ENCODE assay signal across 8 cellular contexts in the genomic region with DNA sequence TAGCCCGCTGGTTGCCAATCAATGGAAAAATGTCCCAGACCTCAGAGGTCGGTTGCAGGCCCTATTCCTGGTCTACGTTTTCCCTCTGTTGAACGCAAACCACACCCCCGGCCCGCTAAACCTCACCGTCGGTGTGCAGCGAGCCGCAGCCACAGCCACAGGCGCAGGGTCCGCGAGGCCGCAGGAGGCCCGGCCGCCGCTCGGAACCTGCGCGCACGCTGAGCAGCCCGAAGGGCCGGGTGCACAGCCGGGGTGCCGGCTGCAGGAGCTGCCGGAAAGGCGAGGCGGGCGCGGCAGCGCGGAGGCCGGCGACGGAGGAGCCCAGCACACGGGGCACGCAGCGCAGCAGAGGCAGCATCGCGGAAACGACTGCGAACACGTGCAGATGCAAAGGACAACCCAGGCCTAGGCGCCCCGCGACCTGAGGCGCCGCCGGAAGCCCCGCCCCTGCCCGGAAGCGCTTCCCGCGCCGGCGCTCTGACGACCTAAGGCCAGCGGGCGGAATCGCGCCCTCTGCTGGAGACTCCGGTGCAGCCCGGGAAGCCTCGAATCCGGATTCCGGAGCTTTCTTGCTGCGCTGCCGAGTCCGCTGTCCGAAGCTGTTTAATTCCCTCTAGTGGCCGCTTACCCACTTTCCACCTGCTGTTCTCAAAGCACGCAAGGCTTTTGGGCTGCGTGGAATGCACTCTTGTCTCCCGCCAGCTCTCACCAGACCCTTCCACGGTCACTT. TPM values are rescaled to one million over a fixed set of nuclear protein-coding genes. Genes with fewer than 3 reads are reported as not detected.
DNase-seq lines count a peak whose midpoint lies in the region; ATAC-seq and TF ChIP-seq lines count a peak whose summit lies in the region.

A gene with protein sequence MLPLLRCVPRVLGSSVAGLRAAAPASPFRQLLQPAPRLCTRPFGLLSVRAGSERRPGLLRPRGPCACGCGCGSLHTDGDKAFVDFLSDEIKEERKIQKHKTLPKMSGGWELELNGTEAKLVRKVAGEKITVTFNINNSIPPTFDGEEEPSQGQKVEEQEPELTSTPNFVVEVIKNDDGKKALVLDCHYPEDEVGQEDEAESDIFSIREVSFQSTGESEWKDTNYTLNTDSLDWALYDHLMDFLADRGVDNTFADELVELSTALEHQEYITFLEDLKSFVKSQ (minus strand): TSS at position 440 of the 730 bp plus-strand sequence. CDS start 82 bp downstream, at position 358.

- TF ChIP-seq POLR2A in right lobe of liver (IDR thresholded peaks at IDR 0.05), result peak; percentile 72

- H3K27ac ChIP-seq in right lobe of liver, result peak within 1 kb of the TSS; percentile 2 to 55 (median 45)

- peaks cover 0 to 22% (median 0%) of the 10 kb centered on the region in 4 donors for H3K4me1 ChIP-seq in right lobe of liver

- peak within 1 kb of the TSS; percentile 75 to 99 (median 94) for H3K4me3 ChIP-seq in right lobe of liver

- peak; percentile 99 to 100 (median 100) for TF ChIP-seq CTCF in right lobe of liver (IDR thresholded peaks at IDR 0.05)

- no peaks in the 10 kb centered on the region for H3K9me3 ChIP-seq in right lobe of liver

- intact Hi-C loops in right lobe of liver (cut with DNase I), result no loop called here

- H3K36me3 ChIP-seq in right lobe of liver, result peaks cover 0 to 49% (median 12%) of the 10 kb centered on the region in 4 donors

- WGBS in right lobe of liver (ENCODE audit: insufficient coverage, low coverage, low lambda C conversion rate, missing lambda C conversion rate), result under 1% methylated on average over 21 of the region's 75 CpGs

- ATAC-seq in GM19328 (IDR thresholded peaks at IDR 0.05; ENCODE audit: unreplicated experiment) (peak; percentile 76), HG03520 (IDR thresholded peaks at IDR 0.05; ENCODE audit: unreplicated experiment) (peak; percentile 80), right lobe of liver (peak; percentile 97 to 99 (median 98))

- DNase-seq in CD1c-positive myeloid dendritic cell (ENCODE audit: extremely low spot score) (peak; percentile 98), NCI-H774 (lab: John Stamatoyannopoulos, UW) (peak; percentile 76), dermis microvascular lymphatic vessel endothelial cell (ENCODE audit: low read depth in 2 of 2) (peak; percentile 87 to 95), right lobe of liver (peak; percentile 90 to 94 (median 94))
- DNase-seq in activated CD4-positive, alpha-beta T cell treated with anti-CD3 and anti-CD28 coated beads, Interleukin-2, amount 50 U/mL, for 4 hours, result peak; percentile 88 to 90
- DNase-seq in stimulated activated CD4-positive, alpha-beta T cell treated with anti-CD3 and anti-CD28 coated beads, Interleukin-4, amount 100 ng/mL, for 4 hours, result peak; percentile 85 to 91

- no peaks in the 10 kb centered on the region for H3K27me3 ChIP-seq in right lobe of liver

RNA-seq across cellular contexts. Expression of the gene that starts here (rescaled TPM):
- total RNA-seq in dermis microvascular lymphatic vessel endothelial cell (171 and 284 TPM in 2 replicates), right lobe of liver (100 to 1,000 TPM in 2 of 6 experiments, 10 to 100 TPM in 4; 60.2 to 163 (median 67.6) TPM)

Comparison
In these comparisons a context has a peak if more than half of its experiments do, and no peak if none do; other contexts are left out.
1. Peak in every context shown above with its lines: DNase-seq, ATAC-seq, H3K4me3 ChIP-seq and H3K27ac ChIP-seq.